8 cellular contexts compared by ENCODE assay signal in genomic region chr5:176817864-176818377, GRCh38. TPM values are rescaled to one million over a fixed set of nuclear protein-coding genes. Genes with fewer than 3 reads are reported as not detected.
DNase-seq lines count a peak whose midpoint lies in the region; ATAC-seq and TF ChIP-seq lines count a peak whose summit lies in the region.

No MANE protein-coding gene starts in this region.

- no peak overlapping the region for H3K27ac ChIP-seq in OCI-LY7 (ENCODE audit: low read depth, low read length, poor library complexity, severe bottlenecking)

- peaks cover 62% of the 10 kb centered on the region for H3K27me3 Mint-ChIP-seq in T-helper 2 cell treated with Interferon-gamma antibody and Interleukin-4, amounts not matched to agents 5 μg/mL and 100 μg/mL, for 36 hours (ENCODE audit: low read depth)
- peaks cover 67% of the 10 kb centered on the region for H3K27me3 Mint-ChIP-seq in HFFc6 (ENCODE audit: insufficient read depth)
- H3K27me3 Mint-ChIP-seq in effector memory CD8-positive, alpha-beta T cell, result peaks cover 85 to 94% of the 10 kb centered on the region in 2 donors
- H3K27me3 Mint-ChIP-seq in nephron (ENCODE audit: low read depth), result peaks cover 92% of the 10 kb centered on the region

- no peak overlapping the region for H3K4me2 ChIP-seq in OCI-LY7 (ENCODE audit: low read length)

- no peaks in the 10 kb centered on the region for H3K79me2 ChIP-seq in OCI-LY7 (ENCODE audit: insufficient read depth, low read depth, low read length)

- intact Hi-C loops in OCI-LY7 (cut with micrococcal nuclease; ENCODE audit: unreplicated experiment), result no loop called here

- no peaks in the 10 kb centered on the region for H3K36me3 Mint-ChIP-seq in T-helper 2 cell treated with Interferon-gamma antibody and Interleukin-4, amounts not matched to agents 5 μg/mL and 100 μg/mL, for 36 hours (ENCODE audit: low read depth)
- H3K36me3 Mint-ChIP-seq in HFFc6 (ENCODE audit: low read depth) (no peaks in the 10 kb centered on the region), nephron (ENCODE audit: low read depth) (no peaks in the 10 kb centered on the region)
- H3K36me3 Mint-ChIP-seq in effector memory CD8-positive, alpha-beta T cell (ENCODE audit: insufficient read depth), result peaks cover 8% of the 10 kb centered on the region

- ATAC-seq in effector memory CD8-positive, alpha-beta T cell (replicated peaks), result no peak

- no peaks in the 10 kb centered on the region for H3K9me3 ChIP-seq in OCI-LY7 (ENCODE audit: low read length)

- CTCF ChIA-PET in OCI-LY7 (lab: Charles Lee; ENCODE audit: unreplicated experiment), result no interaction called here

- H3K27ac Mint-ChIP-seq in T-helper 2 cell treated with Interferon-gamma antibody and Interleukin-4, amounts not matched to agents 5 μg/mL and 100 μg/mL, for 36 hours, result no peak overlapping the region
- H3K27ac Mint-ChIP-seq in HFFc6 (no peak overlapping the region), nephron (no peak overlapping the region)
- H3K27ac Mint-ChIP-seq in effector memory CD8-positive, alpha-beta T cell, result peak overlapping the region in 1 of 2 donors; percentile 68

- no peaks in the 10 kb centered on the region for H4K20me1 ChIP-seq in OCI-LY7 (ENCODE audit: insufficient read depth, low read length)

- DNase-seq in T-helper 2 cell treated with Interferon-gamma antibody and Interleukin-4, amounts not matched to agents 5 μg/mL and 100 μg/mL, for 36 hours (ENCODE audit: low spot score), result no peak
- no peak for DNase-seq in T-helper 2 cell
- no peak for DNase-seq in HFFc6
- no peak for DNase-seq in OCI-LY7 (ENCODE audit: low spot score)
- no peak for DNase-seq in effector memory CD8-positive, alpha-beta T cell
- DNase-seq in NCI-H226, result no peak
- no peak for DNase-seq in HPDE6-E6E7 (ENCODE audit: extremely low spot score)

- no peaks in the 10 kb centered on the region for H3K9me3 Mint-ChIP-seq in T-helper 2 cell treated with Interferon-gamma antibody and Interleukin-4, amounts not matched to agents 5 μg/mL and 100 μg/mL, for 36 hours
- H3K9me3 Mint-ChIP-seq in HFFc6, result no peaks in the 10 kb centered on the region
- H3K9me3 Mint-ChIP-seq in effector memory CD8-positive, alpha-beta T cell, result no peaks in the 10 kb centered on the region
- H3K9me3 Mint-ChIP-seq in nephron, result no peaks in the 10 kb centered on the region

- POLR2A ChIA-PET in OCI-LY7 (lab: Charles Lee), result no interaction called here

- no peak overlapping the region for H2AFZ ChIP-seq in OCI-LY7 (ENCODE audit: low read length)

- BruUV-seq in OCI-LY7 (replicated peaks; lab: Mats Ljungman, UMichigan), result no TSS peak

- no peaks in the 10 kb centered on the region for H3K36me3 ChIP-seq in OCI-LY7 (ENCODE audit: insufficient read depth, low read length)

- peak overlapping the region; percentile 48 for H3K4me3 Mint-ChIP-seq in T-helper 2 cell treated with Interferon-gamma antibody and Interleukin-4, amounts not matched to agents 5 μg/mL and 100 μg/mL, for 36 hours
- no peak overlapping the region for H3K4me3 Mint-ChIP-seq in HFFc6
- H3K4me3 Mint-ChIP-seq in effector memory CD8-positive, alpha-beta T cell, result peak overlapping the region; percentile 80 to 84
- H3K4me3 Mint-ChIP-seq in nephron, result peak overlapping the region; percentile 58 to 78 (median 67)

- TF ChIP-seq CTCF in HFFc6 (IDR thresholded peaks at IDR 0.05) (peak; percentile 48; the same call in 1 of the 2 replicates), OCI-LY7 (conservative IDR thresholded peaks at IDR 0.05; ENCODE audit: low read length) (0 out of 2 replicates have a peak, but pooled peaks have one; percentile 22), nephron (IDR thresholded peaks at IDR 0.05; ENCODE audit: unreplicated experiment in 3 of 3) (peak; percentile 30 to 47 (median 32))

- no peaks in the 10 kb centered on the region for H3K4me1 ChIP-seq in OCI-LY7 (ENCODE audit: insufficient read depth, low read length, poor library complexity, severe bottlenecking)

- H3K9me2 ChIP-seq in OCI-LY7 (ENCODE audit: insufficient read depth, low read length), result no peaks in the 10 kb centered on the region

- no peak overlapping the region for H3K4me3 ChIP-seq in OCI-LY7 (ENCODE audit: low read depth, low read length, poor library complexity, severe bottlenecking)

- H3K4me1 Mint-ChIP-seq in T-helper 2 cell treated with Interferon-gamma antibody and Interleukin-4, amounts not matched to agents 5 μg/mL and 100 μg/mL, for 36 hours (ENCODE audit: low read depth), result peaks cover 7% of the 10 kb centered on the region
- H3K4me1 Mint-ChIP-seq in HFFc6 (ENCODE audit: low read depth) (peaks cover 11% of the 10 kb centered on the region; the same call in 1 of the 2 replicates), nephron (peaks cover 4% of the 10 kb centered on the region)
- peaks cover 13 to 14% of the 10 kb centered on the region in 2 donors for H3K4me1 Mint-ChIP-seq in effector memory CD8-positive, alpha-beta T cell (ENCODE audit: low read depth in 2 of 2)

RNA-seq across cellular contexts. Expression of gene UNC5A, which starts 7.6 kb away (rescaled TPM):
- total RNA-seq in HFFc6 (2021; fragmentation: NEBNext Ultra II Directional; extraction: Animal tissue kit (Norgen Biotek cat#: 25700)), result not detected
- total RNA-seq in OCI-LY7 (2014; rRNA removed; shearing (Covaris generic)), result not detected in 2 replicates
- total RNA-seq in OCI-LY7 (2022), result not detected in 2 replicates
